Comparison of ENCODE assay signal across 19 cellular contexts in genomic region chr9:20930836-20931235, GRCh38.
"Had no signal": no experiment of that assay in that cellular context is flagged by ENCODE, and none has a peak within 500 bp of the region (broad histone marks: within the 10 kb centered on the region; RNA-seq: fewer than 3 reads in every experiment).

No MANE protein-coding gene starts in this region.

- H3K9ac ChIP-seq: KMS-11, SK-N-SH had no signal

- H3K4me2 ChIP-seq: KMS-11, SK-N-SH had no signal

- H3K9me3 ChIP-seq: SK-N-SH had no signal

- H3K9me2 ChIP-seq: SK-N-SH had no signal

- H3K4me3 ChIP-seq: K562 had no signal

- DNase-seq: Kasumi-1, MM.1S, NCI-H1105, NCI-H1417, NCI-H1436 treated with DMSO at 0.1 percent for 48 hours, NCI-H1694, NCI-H1930, NCI-H2081, NCI-H2107, NCI-H2227 treated with DMSO at 0.1 percent for 48 hours, NCI-H526 treated with DMSO at 0.1 percent for 48 hours, NCI-H774, RPMI8226, SHP77, SK-N-SH, SW 1271 had no signal

- H3K27ac ChIP-seq: HL-60, KMS-11 had no signal
